ENCODE assay signal across 13 cellular contexts in the genomic region with DNA sequence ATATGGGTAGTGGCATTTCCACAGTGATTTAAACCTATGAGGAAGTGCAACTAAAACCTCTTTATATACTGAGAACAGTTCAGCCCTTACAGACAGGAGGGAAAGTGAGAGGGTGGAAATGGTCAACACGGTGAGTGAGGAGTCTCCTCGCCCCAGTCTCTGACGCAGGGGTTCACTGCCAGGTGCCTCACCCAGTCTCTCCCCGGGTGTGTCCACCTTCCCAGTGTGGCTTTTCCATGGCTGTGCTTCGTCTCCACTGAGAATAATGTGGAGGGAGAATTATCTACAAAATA.
DNase-seq lines count a peak whose midpoint lies in the region; ATAC-seq lines count a peak whose summit lies in the region.
"Had no signal": no experiment of that assay in that cellular context is flagged by ENCODE, and none has a peak within 500 bp of the region (broad histone marks: within the 10 kb centered on the region; RNA-seq: fewer than 3 reads in every experiment).

No MANE protein-coding gene starts in this region.

- peaks cover 11% of the 10 kb centered on the region; the same call in 1 of the 2 replicates for H3K27me3 ChIP-seq in HAP-1 (ENCODE audit: low read depth)

- H3K4me1 ChIP-seq in HAP-1 = no peaks in the 10 kb centered on the region
- H3K4me1 ChIP-seq: Caco-2 had no signal

- DNase-seq in NOMO-1 (lab: John Stamatoyannopoulos, UW; ENCODE audit: unreplicated experiment in 2 of 2) (peak; percentile 56 to 86), HAP-1 (ENCODE audit: low spot score in 2 of 2) (no peak)
- DNase-seq in activated CD4-positive, alpha-beta T cell treated with anti-CD3 and anti-CD28 coated beads, Interleukin-2, amount 50 U/mL, for 48 hours = no peak
- DNase-seq in activated CD4-positive, alpha-beta T cell treated with anti-CD3 and anti-CD28 coated beads, Interleukin-2, amount 50 U/mL, for 4 hours = no peak
- DNase-seq: Caco-2, HFFc6, NCI-H2107, T-helper 1 cell had no signal

- no peaks in the 10 kb centered on the region for H3K27me3 Mint-ChIP-seq in stimulated activated memory B cell treated with anti-CD40 and anti-IgM and Interleukin-4, amounts not matched to agents 10 μg/mL and 1 μg/mL and 100 μg/mL, for 72 hours

- peaks cover 36% of the 10 kb centered on the region for H3K9me3 Mint-ChIP-seq in stimulated activated memory B cell treated with anti-CD40 and anti-IgM and Interleukin-4, amounts not matched to agents 10 μg/mL and 1 μg/mL and 100 μg/mL, for 72 hours
- H3K9me3 Mint-ChIP-seq: activated T-helper 17 cell treated with anti-CD3 and anti-CD28 coated beads, Interleukin-2, amount 50 U/mL, for 72 hours; HFFc6 had no signal

- ATAC-seq in GM18861 (IDR thresholded peaks at IDR 0.05; ENCODE audit: unreplicated experiment) (peak; percentile 71), HG02981 (IDR thresholded peaks at IDR 0.05; ENCODE audit: unreplicated experiment) (peak; percentile 54)
- peak; percentile 98 for ATAC-seq in stimulated activated memory B cell treated with anti-CD40 and anti-IgM and Interleukin-4, amounts not matched to agents 10 μg/mL and 1 μg/mL and 100 μg/mL, for 72 hours
- ATAC-seq: activated T-helper 17 cell treated with anti-CD3 and anti-CD28 coated beads, Interleukin-2, amount 50 U/mL, for 72 hours had no signal

- peak overlapping the region; percentile 86 for H3K27ac Mint-ChIP-seq in stimulated activated memory B cell treated with anti-CD40 and anti-IgM and Interleukin-4, amounts not matched to agents 10 μg/mL and 1 μg/mL and 100 μg/mL, for 72 hours
- H3K27ac Mint-ChIP-seq: activated T-helper 17 cell treated with anti-CD3 and anti-CD28 coated beads, Interleukin-2, amount 50 U/mL, for 72 hours; HFFc6 had no signal

- H3K36me3 ChIP-seq in HAP-1 (replicated peaks) = no peaks in the 10 kb centered on the region

- H3K4me3 ChIP-seq in HAP-1 = no peak overlapping the region
- H3K4me3 ChIP-seq: lung had no signal

- peaks cover 53% of the 10 kb centered on the region for H3K36me3 Mint-ChIP-seq in stimulated activated memory B cell treated with anti-CD40 and anti-IgM and Interleukin-4, amounts not matched to agents 10 μg/mL and 1 μg/mL and 100 μg/mL, for 72 hours

- H3K4me1 Mint-ChIP-seq in stimulated activated memory B cell treated with anti-CD40 and anti-IgM and Interleukin-4, amounts not matched to agents 10 μg/mL and 1 μg/mL and 100 μg/mL, for 72 hours = peaks cover 36% of the 10 kb centered on the region
- H3K4me1 Mint-ChIP-seq: activated T-helper 17 cell treated with anti-CD3 and anti-CD28 coated beads, Interleukin-2, amount 50 U/mL, for 72 hours had no signal

- no peaks in the 10 kb centered on the region for H3K9me3 ChIP-seq in HAP-1
- H3K9me3 ChIP-seq: Caco-2 had no signal

- in situ Hi-C loops in HAP-1 (cut with MboI; ENCODE audit: low sequenced_read_pairs) = no loop called here

- H3K4me3 Mint-ChIP-seq in stimulated activated memory B cell treated with anti-CD40 and anti-IgM and Interleukin-4, amounts not matched to agents 10 μg/mL and 1 μg/mL and 100 μg/mL, for 72 hours = peak overlapping the region; percentile 64
- H3K4me3 Mint-ChIP-seq: activated T-helper 17 cell treated with anti-CD3 and anti-CD28 coated beads, Interleukin-2, amount 50 U/mL, for 72 hours; HFFc6 had no signal

Comparison
In these comparisons a context has a peak if more than half of its experiments do, and no peak if none do; other contexts are left out.
1. DNase-seq: peak in NOMO-1 (2 of 2); none in activated CD4-positive, alpha-beta T cell treated with anti-CD3 and anti-CD28 coated beads, Interleukin-2, amount 50 U/mL, for 48 hours (0 of 2), activated CD4-positive, alpha-beta T cell treated with anti-CD3 and anti-CD28 coated beads, Interleukin-2, amount 50 U/mL, for 4 hours (0 of 2) and HAP-1 (0 of 2).
2. Peak in every context shown above with its lines, with median percentiles within 50 percentile points of each other: ATAC-seq.